Comparison of ENCODE assay signal across 8 cellular contexts in the genomic region with DNA sequence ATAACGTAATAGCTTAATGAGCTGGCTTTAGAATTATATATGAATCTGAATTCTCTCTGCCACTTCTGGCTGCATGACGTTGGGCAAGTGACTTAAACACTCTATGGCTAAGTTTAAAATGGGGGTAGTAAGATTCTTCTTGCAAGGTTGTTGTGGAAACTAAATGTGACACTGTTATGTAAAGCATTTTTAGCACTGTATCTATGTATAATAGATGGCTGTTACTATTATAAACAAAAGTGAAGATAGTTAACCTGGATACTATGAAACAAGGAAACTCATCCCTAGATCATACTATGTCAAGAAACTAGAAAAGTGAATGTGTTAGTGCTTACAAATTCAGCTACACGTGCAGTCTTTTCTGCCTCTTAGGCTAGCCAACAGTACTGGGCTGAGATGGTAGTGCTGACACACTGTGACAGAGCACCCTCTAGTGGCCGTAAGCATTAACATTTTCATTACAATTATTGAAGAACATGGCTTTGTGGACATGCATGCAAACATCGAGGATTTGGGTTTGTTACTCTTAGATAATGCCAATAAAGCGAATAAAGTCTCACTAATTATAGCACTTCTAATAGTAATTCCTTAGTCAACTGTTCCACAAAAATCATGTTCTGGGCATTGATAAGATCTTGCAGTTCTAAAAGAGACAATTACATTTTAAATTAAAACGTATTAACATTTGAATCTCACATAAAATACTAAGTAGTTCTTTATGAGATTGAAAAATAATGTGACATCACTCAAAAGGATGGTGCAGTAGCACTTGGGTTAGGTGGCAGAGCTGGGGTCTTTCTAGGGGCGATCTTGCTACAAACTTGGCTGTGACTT. TPM values are rescaled to one million over a fixed set of nuclear protein-coding genes. Genes with fewer than 3 reads are reported as not detected.
DNase-seq lines count a peak whose midpoint lies in the region; ATAC-seq, FAIRE-seq and TF ChIP-seq lines count a peak whose summit lies in the region.

No MANE protein-coding gene starts in this region.

- no peak overlapping the region for H3K27ac ChIP-seq in keratinocyte (ENCODE audit: control insufficient read depth, insufficient read depth, low read length)

- H3K4me1 ChIP-seq in keratinocyte (ENCODE audit: control insufficient read depth, extremely low read depth, insufficient read depth, low read length), result peaks cover 5% of the 10 kb centered on the region

- FAIRE-seq in TTC549 (lab: Jason Lieb, UNC) (peak; percentile 83), keratinocyte (lab: Jason Lieb, UNC) (peak; percentile 97)

- H2AFZ ChIP-seq in keratinocyte (ENCODE audit: control insufficient read depth, low read length), result no peak overlapping the region

- dilution Hi-C loops in keratinocyte (cut with MboI; ENCODE audit: extremely low pct_ligation_motif_present, low sequenced_read_pairs), result no loop called here

- H3K9me1 ChIP-seq in keratinocyte (ENCODE audit: control insufficient read depth, extremely low read depth, insufficient read depth, low read length), result no peaks in the 10 kb centered on the region

- no peak overlapping the region for H3K9ac ChIP-seq in keratinocyte (ENCODE audit: control insufficient read depth, extremely low read depth, insufficient read depth, low read length)

- DNase-seq in AG10803 (ENCODE audit: low read depth), result peak; percentile 83
- peak; percentile 44 for DNase-seq in NCI-H2107 (lab: John Stamatoyannopoulos, UW)
- DNase-seq in cardiac fibroblast (ENCODE audit: low read depth in 2 of 2), result peak; percentile 88 to 91
- peak; percentile 52 for DNase-seq in keratinocyte (ENCODE audit: low read depth, low spot score)
- peak; percentile 41 to 52 for DNase-seq in stimulated activated CD4-positive, alpha-beta T cell treated with anti-CD3 and anti-CD28 coated beads, Interleukin-2, amount 100 ng/mL, for 24 hours

- H4K20me1 ChIP-seq in keratinocyte (ENCODE audit: control insufficient read depth, extremely low read depth, insufficient read depth, low read length), result no peaks in the 10 kb centered on the region

- peaks cover 4% of the 10 kb centered on the region for H3K79me2 ChIP-seq in keratinocyte (ENCODE audit: control insufficient read depth, insufficient read depth, low read length)

- H3K27me3 ChIP-seq in keratinocyte (ENCODE audit: control insufficient read depth, extremely low read depth, insufficient read depth, low read length), result no peaks in the 10 kb centered on the region

- H3K9me3 ChIP-seq in keratinocyte (ENCODE audit: control insufficient read depth, low read depth, low read length), result no peaks in the 10 kb centered on the region

- H3K4me3 ChIP-seq in AG10803 (ENCODE audit: low read length) (no peak overlapping the region), cardiac fibroblast (replicated peaks in 1 of 2; ENCODE audit: low read depth in 2 of 2, low read length in 2 of 2) (no peak overlapping the region), keratinocyte (ENCODE audit: control insufficient read depth in 2 of 3, extremely low read depth in 1 of 3, insufficient read depth in 2 of 3, low read depth in 1 of 3, low read length in 3 of 3) (no peak overlapping the region)

- H3K4me2 ChIP-seq in keratinocyte (ENCODE audit: control insufficient read depth, extremely low read depth, insufficient read depth, low read depth, low read length), result no peak overlapping the region

- peaks cover 3 to 9% of the 10 kb centered on the region in 2 experiments for H3K36me3 ChIP-seq in keratinocyte (ENCODE audit: control insufficient read depth in 2 of 2, extremely low read depth in 1 of 2, insufficient read depth in 2 of 2, low read length in 2 of 2)

- TF ChIP-seq CTCF in AG10803 (conservative IDR thresholded peaks at IDR 0.05; ENCODE audit: low read length), result peak; percentile 88
- TF ChIP-seq CTCF in cardiac fibroblast (IDR thresholded peaks at IDR 0.05; ENCODE audit: low read depth, low read length), result peak; percentile 66
- TF ChIP-seq CTCF in keratinocyte (optimal IDR thresholded peaks at IDR 0.05 in 1 of 3, IDR thresholded peaks at IDR 0.05 in 1 of 3, conservative IDR thresholded peaks at IDR 0.05 in 1 of 3; ENCODE audit: extremely low read depth in 1 of 3, insufficient read depth in 2 of 3, low read length in 3 of 3), result peak; percentile 63 to 94 (median 78)

- ATAC-seq in GM18520 (IDR thresholded peaks at IDR 0.05; ENCODE audit: unreplicated experiment), result peak; percentile 84
- peak; percentile 88 for ATAC-seq in HG03064 (IDR thresholded peaks at IDR 0.05; ENCODE audit: low read depth, unreplicated experiment)

RNA-seq across cellular contexts. Expression of gene MYSM1, which starts 47.3 kb away (rescaled TPM):
- 9.5 to 25.9 TPM (median 21.9 TPM) in 3 replicates for polyA plus RNA-seq in keratinocyte
- 34.8 TPM for polyA plus RNA-seq in keratinocyte (2011; ENCODE audit: low read depth)
- polyA plus RNA-seq in keratinocyte (2011; cell fraction: cytosol; rRNA removed), result 3.7 and 7.7 TPM in 2 replicates
- polyA plus RNA-seq in keratinocyte (2011; cell fraction: nucleus; rRNA removed), result 39.0 and 54.7 TPM in 2 replicates
- 5.3 and 10.4 TPM in 2 replicates for polyA plus RNA-seq in keratinocyte (2012; ENCODE audit: low replicate concordance)
- polyA minus RNA-seq in keratinocyte, result 8.6 to 41.7 TPM (median 16.2 TPM) in 3 replicates
- 8.8 TPM for polyA minus RNA-seq in keratinocyte (2011; cell fraction: cytosol; rRNA and poly(A)+ RNA removed)
- 28.7 and 52.4 TPM in 2 replicates for polyA minus RNA-seq in keratinocyte (2011; cell fraction: nucleus; rRNA and poly(A)+ RNA removed)
